12 cellular contexts compared by ENCODE assay signal in genomic region chr7:128941323-128941890, GRCh38. TPM values are rescaled to one million over a fixed set of nuclear protein-coding genes. Genes with fewer than 3 reads are reported as not detected.
DNase-seq lines count a peak whose midpoint lies in the region; ATAC-seq and TF ChIP-seq lines count a peak whose summit lies in the region.
"Had no signal": no experiment of that assay in that cellular context is flagged by ENCODE, and none has a peak within 500 bp of the region (broad histone marks: within the 10 kb centered on the region; RNA-seq: fewer than 3 reads in every experiment).

No MANE protein-coding gene starts in this region.

- no peaks in the 10 kb centered on the region for H3K9me2 ChIP-seq in DOHH2 (replicated peaks; ENCODE audit: control insufficient read depth, low read length)

- peak overlapping the region; percentile 55 for H3K4me3 ChIP-seq in BLaER1
- H3K4me3 ChIP-seq in DOHH2 (ENCODE audit: low read length): peak overlapping the region; percentile 76

- H3K4me1 ChIP-seq in BLaER1 (peaks cover 67% of the 10 kb centered on the region), DOHH2 (ENCODE audit: control insufficient read depth, low read length) (peaks cover 43% of the 10 kb centered on the region)

- H3K27me3 Mint-ChIP-seq in T-helper 17 cell (no peaks in the 10 kb centered on the region), memory B cell (no peaks in the 10 kb centered on the region)

- H3K4me2 ChIP-seq in BLaER1 (peak overlapping the region; percentile 99), DOHH2 (ENCODE audit: low read length) (peak overlapping the region; percentile 62)

- no peaks in the 10 kb centered on the region for H4K20me1 ChIP-seq in BLaER1
- no peaks in the 10 kb centered on the region; the same call in 1 of the 2 replicates for H4K20me1 ChIP-seq in DOHH2 (ENCODE audit: control insufficient read depth, insufficient read depth, low read depth, low read length)

- no peaks in the 10 kb centered on the region for H3K36me3 ChIP-seq in BLaER1
- no peaks in the 10 kb centered on the region for H3K36me3 ChIP-seq in DOHH2 (ENCODE audit: control insufficient read depth, low read length)

- TF ChIP-seq CTCF in DOHH2 (IDR thresholded peaks at IDR 0.05; ENCODE audit: low read depth, low read length, poor library complexity, severe bottlenecking): no peak

- ATAC-seq in T-helper 17 cell: no peak
- no peak for ATAC-seq in memory B cell (ENCODE audit: low read depth)
- ATAC-seq in HG03095 (IDR thresholded peaks at IDR 0.05; ENCODE audit: unreplicated experiment): no peak

- H3K4me3 Mint-ChIP-seq in T-helper 17 cell: peak overlapping the region; percentile 88
- H3K4me3 Mint-ChIP-seq in memory B cell: peak overlapping the region; percentile 99

- no peak for DNase-seq in T-helper 17 cell
- DNase-seq in memory B cell (ENCODE audit: low spot score in 2 of 2): no peak
- DNase-seq in HT-29 (ENCODE audit: low spot score): no peak
- DNase-seq in NCI-H1694 (lab: John Stamatoyannopoulos, UW): no peak
- no peak for DNase-seq in activated naive CD4-positive, alpha-beta T cell treated with Interleukin-2 at 50 U/mL for 16 hours
- DNase-seq: effector CD4-positive, alpha-beta T cell; NCI-H146; NCI-H526 had no signal

- H3K9me3 Mint-ChIP-seq in memory B cell: no peaks in the 10 kb centered on the region

- H3K79me2 ChIP-seq in DOHH2 (ENCODE audit: control insufficient read depth, low read length): peaks cover 10% of the 10 kb centered on the region

- peak overlapping the region; percentile 77 for H3K27ac ChIP-seq in BLaER1
- peak overlapping the region; percentile 57 for H3K27ac ChIP-seq in DOHH2 (ENCODE audit: low read depth, low read length)

- H3K36me3 Mint-ChIP-seq in T-helper 17 cell (ENCODE audit: low read depth) (peaks cover 4% of the 10 kb centered on the region), memory B cell (peaks cover 9% of the 10 kb centered on the region)

- peaks cover 19% of the 10 kb centered on the region for H3F3A ChIP-seq in DOHH2 (ENCODE audit: control insufficient read depth, insufficient read depth)

- H3K9me3 ChIP-seq in BLaER1 (no peaks in the 10 kb centered on the region), DOHH2 (ENCODE audit: control insufficient read depth, insufficient read depth, low read length) (no peaks in the 10 kb centered on the region), T-helper 17 cell (ENCODE audit: control insufficient read depth, low read length, poor library complexity, severe bottlenecking) (no peaks in the 10 kb centered on the region)

- H3K27ac Mint-ChIP-seq in T-helper 17 cell (peak overlapping the region; percentile 95), memory B cell (peak overlapping the region; percentile 100)

- no peak overlapping the region for H3K9ac ChIP-seq in BLaER1

- H3K27me3 ChIP-seq in BLaER1: peaks cover 39% of the 10 kb centered on the region
- peaks cover 21% of the 10 kb centered on the region for H3K27me3 ChIP-seq in DOHH2 (ENCODE audit: control insufficient read depth, low read length)

- peaks cover 28% of the 10 kb centered on the region for H3K4me1 Mint-ChIP-seq in T-helper 17 cell
- peaks cover 38% of the 10 kb centered on the region for H3K4me1 Mint-ChIP-seq in memory B cell

RNA-seq across cellular contexts. Expression of gene IRF5, which starts 3.7 kb away (rescaled TPM):
- 10 to 100 TPM; 12.5 to 13.6 TPM for total RNA-seq in T-helper 17 cell
- 17.9 and 19.1 TPM in 2 replicates for total RNA-seq in HT-29 (2014; rRNA removed; shearing (Covaris generic))

RNA-seq across cellular contexts. Expression of gene KCP, which starts 30.9 kb away (rescaled TPM):
- 1 to 10 TPM in 1 of 2 donors, under 1 TPM in 1; 0.23 to 1.2 TPM for total RNA-seq in T-helper 17 cell
- 1.0 and 1.2 TPM in 2 replicates for total RNA-seq in HT-29 (2014; rRNA removed; shearing (Covaris generic))
- total RNA-seq: fibroblast of villous mesenchyme had no signal
